Comparison of ENCODE assay signal across 1 cellular context in genomic region chr5:135398855-135399837, GRCh38.
TF ChIP-seq lines count a peak whose summit lies in the region.

Gene MACROH2A1, minus strand, starts transcription at chr5:135399231. Its CDS starts 10,138 bp downstream, at chr5:135389093.

TF ChIP-seq in HepG2, 621 proteins besides CTCF, POLR2A, EP300 and RAD21 (continued from another document and continues in another):
- TF ChIP-seq ZNF275 (CRISPR knock-in tag; IDR thresholded peaks at IDR 0.05; ENCODE audit: borderline replicate concordance) (peak; percentile 59; the same call in 1 of the 2 replicates), CERS6 (CRISPR knock-in tag; IDR thresholded peaks at IDR 0.05) (no peak), ZBTB38 (CRISPR knock-in tag; IDR thresholded peaks at IDR 0.05) (peak; percentile 88; the same call in 1 of the 2 replicates), ZNF207 (IDR thresholded peaks at IDR 0.05; ENCODE audit: borderline replicate concordance) (no peak), RBFOX2 (IDR thresholded peaks at IDR 0.05; ENCODE audit: low read depth, low read length) (peak; percentile 89), ZNF644 (CRISPR knock-in tag; IDR thresholded peaks at IDR 0.05; ENCODE audit: low read depth) (no peak), U2AF1 (optimal IDR thresholded peaks at IDR 0.05; ENCODE audit: low read depth, low read length) (no peak), GABPB1 (CRISPR knock-in tag; IDR thresholded peaks at IDR 0.05) (peak; percentile 91), YEATS2 (CRISPR knock-in tag; IDR thresholded peaks at IDR 0.05; ENCODE audit: borderline replicate concordance) (no peak), NFATC3 (CRISPR knock-in tag; IDR thresholded peaks at IDR 0.05) (0 out of 2 replicates have a peak, but pooled peaks have one; percentile 36), ATF7-NPFF (CRISPR knock-in tag; IDR thresholded peaks at IDR 0.05; ENCODE audit: low read depth) (peak; percentile 88), FOSL1 (CRISPR knock-in tag; IDR thresholded peaks at IDR 0.05; ENCODE audit: borderline replicate concordance) (no peak), SMAD3 (CRISPR knock-in tag; IDR thresholded peaks at IDR 0.05) (no peak), TSC22D2 (CRISPR knock-in tag; IDR thresholded peaks at IDR 0.05; ENCODE audit: borderline replicate concordance) (peak; percentile 35; the same call in 1 of the 2 replicates), ZNF276 (CRISPR knock-in tag; IDR thresholded peaks at IDR 0.05; ENCODE audit: low read depth) (no peak), CSRNP2 (CRISPR knock-in tag; conservative IDR thresholded peaks at IDR 0.05; ENCODE audit: low read depth) (no peak), TGIF2 (CRISPR knock-in tag; IDR thresholded peaks at IDR 0.05) (no peak), MAZ (IDR thresholded peaks at IDR 0.05; ENCODE audit: borderline replicate concordance, low read depth, low read length) (peak; percentile 64; the same call in 1 of the 2 replicates), MAZ (CRISPR knock-in tag; IDR thresholded peaks at IDR 0.05; ENCODE audit: low read depth) (peak; percentile 88), ZNF790 (CRISPR knock-in tag; IDR thresholded peaks at IDR 0.05; ENCODE audit: borderline replicate concordance) (no peak), REPIN1 (CRISPR knock-in tag; IDR thresholded peaks at IDR 0.05; ENCODE audit: borderline replicate concordance, low read depth) (0 out of 2 replicates have a peak, but pooled peaks have one; percentile 5), ZNF839 (CRISPR knock-in tag; IDR thresholded peaks at IDR 0.05; ENCODE audit: borderline replicate concordance) (0 out of 2 replicates have a peak, but pooled peaks have one; percentile 18), MYPOP (CRISPR knock-in tag; IDR thresholded peaks at IDR 0.05) (peak; percentile 14; the same call in 1 of the 2 replicates), PPARG (CRISPR knock-in tag; conservative IDR thresholded peaks at IDR 0.05) (no peak), NCOA5 (CRISPR knock-in tag; IDR thresholded peaks at IDR 0.05) (no peak), PATZ1 (CRISPR knock-in tag; IDR thresholded peaks at IDR 0.05) (peak; percentile 10; the same call in 1 of the 2 replicates), POGK (CRISPR knock-in tag; conservative IDR thresholded peaks at IDR 0.05) (peak; percentile 76; the same call in 1 of the 2 replicates), STAG1 (CRISPR knock-in tag; IDR thresholded peaks at IDR 0.05) (no peak), ZNF850 (CRISPR knock-in tag; conservative IDR thresholded peaks at IDR 0.05) (no peak), KDM5B (CRISPR knock-in tag; IDR thresholded peaks at IDR 0.05; ENCODE audit: borderline replicate concordance) (peak; percentile 39; the same call in 1 of the 2 replicates), SALL1 (CRISPR knock-in tag; IDR thresholded peaks at IDR 0.05) (peak; percentile 65; the same call in 1 of the 2 replicates), ELF3 (CRISPR knock-in tag; IDR thresholded peaks at IDR 0.05) (peak; percentile 67; the same call in 1 of the 2 replicates), ZNF770 (CRISPR knock-in tag; IDR thresholded peaks at IDR 0.05) (peak; percentile 24; the same call in 1 of the 2 replicates), PHF20 (CRISPR knock-in tag; IDR thresholded peaks at IDR 0.05) (peak; percentile 67), KMT2B (CRISPR knock-in tag; IDR thresholded peaks at IDR 0.05) (peak; percentile 63; the same call in 1 of the 2 replicates), RXRB (CRISPR knock-in tag; IDR thresholded peaks at IDR 0.05; ENCODE audit: borderline replicate concordance) (no peak), NR0B2 (CRISPR knock-in tag; IDR thresholded peaks at IDR 0.05) (peak; percentile 62; the same call in 1 of the 2 replicates), ZNF496 (CRISPR knock-in tag; IDR thresholded peaks at IDR 0.05; ENCODE audit: insufficient replicate concordance) (no peak), ZBTB4 (CRISPR knock-in tag; IDR thresholded peaks at IDR 0.05; ENCODE audit: borderline replicate concordance) (peak; percentile 50; the same call in 1 of the 2 replicates), TAF1 (CRISPR knock-in tag; IDR thresholded peaks at IDR 0.05) (peak; percentile 76), BRD4 (CRISPR knock-in tag; IDR thresholded peaks at IDR 0.05) (peak; percentile 30; the same call in 1 of the 2 replicates), SIX4 (CRISPR knock-in tag; IDR thresholded peaks at IDR 0.05) (peak; percentile 36; the same call in 1 of the 2 replicates), ZIK1 (CRISPR knock-in tag; IDR thresholded peaks at IDR 0.05; ENCODE audit: borderline replicate concordance, low read depth) (peak; percentile 45; the same call in 1 of the 2 replicates), MTA1 (CRISPR knock-in tag; IDR thresholded peaks at IDR 0.05; ENCODE audit: borderline replicate concordance) (peak; percentile 38; the same call in 1 of the 2 replicates), TP53 (CRISPR knock-in tag; conservative IDR thresholded peaks at IDR 0.05) (0 out of 2 replicates have a peak, but pooled peaks have one; percentile 38), POLR2G (IDR thresholded peaks at IDR 0.05; ENCODE audit: low read depth, low read length) (peak; percentile 89), ZNF333 (CRISPR knock-in tag; IDR thresholded peaks at IDR 0.05; ENCODE audit: borderline replicate concordance) (no peak)
